Comparison of ENCODE assay signal across 1 cellular context in the genomic region with DNA sequence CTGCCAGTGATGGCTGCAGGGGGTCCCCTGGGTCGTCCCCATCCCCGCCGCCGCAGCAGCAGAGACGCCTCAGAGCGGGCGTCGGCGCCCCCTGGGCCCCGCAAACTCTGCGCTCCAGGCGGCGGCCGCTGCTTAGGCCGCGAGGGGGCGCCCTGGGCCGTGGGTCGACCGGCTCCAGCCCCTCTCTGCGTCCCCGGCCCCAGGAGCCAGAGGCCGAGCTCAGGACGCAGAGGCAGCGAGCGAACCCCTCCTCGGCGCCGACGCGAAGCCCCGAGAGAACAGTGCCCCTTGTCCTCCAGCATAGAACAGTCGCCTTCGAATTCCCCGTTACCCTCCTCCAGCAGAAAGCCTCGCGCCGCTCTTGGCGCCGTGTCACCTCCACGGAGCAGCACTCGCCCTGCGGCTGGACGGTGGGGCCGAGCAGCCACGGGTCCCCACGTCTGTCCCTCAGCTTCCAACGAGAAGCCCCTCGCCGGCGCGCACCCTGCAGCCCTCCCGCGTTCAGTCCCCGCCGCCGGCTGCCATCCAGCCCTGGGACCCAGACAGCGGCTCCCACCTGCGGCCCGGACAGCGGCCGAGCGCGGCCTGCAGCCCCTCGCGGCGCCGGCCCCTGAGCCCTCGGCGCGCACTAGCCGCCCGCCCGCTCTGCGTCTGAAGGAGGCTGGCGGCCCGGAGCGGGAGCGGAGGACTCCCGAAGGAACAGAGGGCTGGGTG.
TF ChIP-seq lines count a peak whose summit lies in the region.

No MANE protein-coding gene starts in this region.

TF ChIP-seq in K562, 482 proteins besides CTCF, POLR2A, EP300 and RAD21 (continued from another document):
- TF ChIP-seq, protein P1, sequence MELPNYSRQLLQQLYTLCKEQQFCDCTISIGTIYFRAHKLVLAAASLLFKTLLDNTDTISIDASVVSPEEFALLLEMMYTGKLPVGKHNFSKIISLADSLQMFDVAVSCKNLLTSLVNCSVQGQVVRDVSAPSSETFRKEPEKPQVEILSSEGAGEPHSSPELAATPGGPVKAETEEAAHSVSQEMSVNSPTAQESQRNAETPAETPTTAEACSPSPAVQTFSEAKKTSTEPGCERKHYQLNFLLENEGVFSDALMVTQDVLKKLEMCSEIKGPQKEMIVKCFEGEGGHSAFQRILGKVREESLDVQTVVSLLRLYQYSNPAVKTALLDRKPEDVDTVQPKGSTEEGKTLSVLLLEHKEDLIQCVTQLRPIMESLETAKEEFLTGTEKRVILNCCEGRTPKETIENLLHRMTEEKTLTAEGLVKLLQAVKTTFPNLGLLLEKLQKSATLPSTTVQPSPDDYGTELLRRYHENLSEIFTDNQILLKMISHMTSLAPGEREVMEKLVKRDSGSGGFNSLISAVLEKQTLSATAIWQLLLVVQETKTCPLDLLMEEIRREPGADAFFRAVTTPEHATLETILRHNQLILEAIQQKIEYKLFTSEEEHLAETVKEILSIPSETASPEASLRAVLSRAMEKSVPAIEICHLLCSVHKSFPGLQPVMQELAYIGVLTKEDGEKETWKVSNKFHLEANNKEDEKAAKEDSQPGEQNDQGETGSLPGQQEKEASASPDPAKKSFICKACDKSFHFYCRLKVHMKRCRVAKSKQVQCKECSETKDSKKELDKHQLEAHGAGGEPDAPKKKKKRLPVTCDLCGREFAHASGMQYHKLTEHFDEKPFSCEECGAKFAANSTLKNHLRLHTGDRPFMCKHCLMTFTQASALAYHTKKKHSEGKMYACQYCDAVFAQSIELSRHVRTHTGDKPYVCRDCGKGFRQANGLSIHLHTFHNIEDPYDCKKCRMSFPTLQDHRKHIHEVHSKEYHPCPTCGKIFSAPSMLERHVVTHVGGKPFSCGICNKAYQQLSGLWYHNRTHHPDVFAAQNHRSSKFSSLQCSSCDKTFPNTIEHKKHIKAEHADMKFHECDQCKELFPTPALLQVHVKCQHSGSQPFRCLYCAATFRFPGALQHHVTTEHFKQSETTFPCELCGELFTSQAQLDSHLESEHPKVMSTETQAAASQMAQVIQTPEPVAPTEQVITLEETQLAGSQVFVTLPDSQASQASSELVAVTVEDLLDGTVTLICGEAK (IDR thresholded peaks at IDR 0.05) = peak; percentile 29; the same call in 1 of the 2 replicates
- TF ChIP-seq, protein P1 (CRISPR knock-in tag; IDR thresholded peaks at IDR 0.05) = no peak
- no peak for TF ChIP-seq SRSF3 (IDR thresholded peaks at IDR 0.05; ENCODE audit: insufficient read depth, low read length)
- peak; percentile 72 for TF ChIP-seq NCOA6 (IDR thresholded peaks at IDR 0.05)
- TF ChIP-seq SAFB (IDR thresholded peaks at IDR 0.05; ENCODE audit: borderline replicate concordance, low read depth, low read length) = peak; percentile 70
- TF ChIP-seq, protein P2, sequence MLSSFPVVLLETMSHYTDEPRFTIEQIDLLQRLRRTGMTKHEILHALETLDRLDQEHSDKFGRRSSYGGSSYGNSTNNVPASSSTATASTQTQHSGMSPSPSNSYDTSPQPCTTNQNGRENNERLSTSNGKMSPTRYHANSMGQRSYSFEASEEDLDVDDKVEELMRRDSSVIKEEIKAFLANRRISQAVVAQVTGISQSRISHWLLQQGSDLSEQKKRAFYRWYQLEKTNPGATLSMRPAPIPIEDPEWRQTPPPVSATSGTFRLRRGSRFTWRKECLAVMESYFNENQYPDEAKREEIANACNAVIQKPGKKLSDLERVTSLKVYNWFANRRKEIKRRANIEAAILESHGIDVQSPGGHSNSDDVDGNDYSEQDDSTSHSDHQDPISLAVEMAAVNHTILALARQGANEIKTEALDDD (IDR thresholded peaks at IDR 0.05) = no peak
- peak; percentile 49 for TF ChIP-seq SMC3 (conservative IDR thresholded peaks at IDR 0.05; ENCODE audit: insufficient read depth, low read depth, low read length)
- TF ChIP-seq CXXC5 (CRISPR knock-in tag; IDR thresholded peaks at IDR 0.05) = peak; percentile 60
- TF ChIP-seq, protein P3, sequence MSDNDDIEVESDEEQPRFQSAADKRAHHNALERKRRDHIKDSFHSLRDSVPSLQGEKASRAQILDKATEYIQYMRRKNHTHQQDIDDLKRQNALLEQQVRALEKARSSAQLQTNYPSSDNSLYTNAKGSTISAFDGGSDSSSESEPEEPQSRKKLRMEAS (CRISPR knock-in tag; IDR thresholded peaks at IDR 0.05) = peak; percentile 52; the same call in 1 of the 2 replicates
- 0 out of 2 replicates have a peak, but pooled peaks have one; percentile 31 for TF ChIP-seq ATF7 (IDR thresholded peaks at IDR 0.05)
- TF ChIP-seq RBBP5 (IDR thresholded peaks at IDR 0.05; ENCODE audit: borderline replicate concordance, insufficient read depth, low read length, poor library complexity, severe bottlenecking) = peak; percentile 60
- TF ChIP-seq JUND (IDR thresholded peaks at IDR 0.05; ENCODE audit: borderline replicate concordance, low read depth, low read length) = no peak
- TF ChIP-seq JUND (tag; IDR thresholded peaks at IDR 0.05; ENCODE audit: borderline replicate concordance, low read depth, low read length) = no peak
- 0 out of 2 replicates have a peak, but pooled peaks have one; percentile 29 for TF ChIP-seq ZNF263 (CRISPR knock-in tag; IDR thresholded peaks at IDR 0.05; ENCODE audit: borderline replicate concordance)
- TF ChIP-seq RBM15 (IDR thresholded peaks at IDR 0.05; ENCODE audit: insufficient read depth, low read length) = no peak
- peak in 1 of 3 experiments; percentile 64 for TF ChIP-seq YY1 (IDR thresholded peaks at IDR 0.05; ENCODE audit: borderline replicate concordance in 1 of 3, control insufficient read depth in 1 of 3, extremely low read depth in 1 of 3, insufficient read depth in 3 of 3, insufficient read length in 1 of 3, insufficient replicate concordance in 2 of 3, low read depth in 1 of 3, low read length in 2 of 3)
- TF ChIP-seq FOXP1 (CRISPR knock-in tag; IDR thresholded peaks at IDR 0.05) = 0 out of 2 replicates have a peak, but pooled peaks have one; percentile 38
- TF ChIP-seq NONO (IDR thresholded peaks at IDR 0.05; ENCODE audit: low read depth in 2 of 2, low read length in 1 of 2) = 0 out of 4 replicates have a peak, but pooled peaks of 1 of the 2 experiments have one; percentile 29
- TF ChIP-seq RBFOX2 (IDR thresholded peaks at IDR 0.05; ENCODE audit: low read depth, low read length) = peak; percentile 60
- TF ChIP-seq FOXM1 (IDR thresholded peaks at IDR 0.05; ENCODE audit: low read depth) = no peak
- TF ChIP-seq FOXM1 (CRISPR knock-in tag; IDR thresholded peaks at IDR 0.05; ENCODE audit: low read depth) = 0 out of 2 replicates have a peak, but pooled peaks have one; percentile 50
- peak; percentile 44; the same call in 1 of the 2 replicates for TF ChIP-seq PHF8 (IDR thresholded peaks at IDR 0.05; ENCODE audit: borderline replicate concordance, low read length)
- TF ChIP-seq BRD4 (IDR thresholded peaks at IDR 0.05) = no peak
- TF ChIP-seq, protein P4, sequence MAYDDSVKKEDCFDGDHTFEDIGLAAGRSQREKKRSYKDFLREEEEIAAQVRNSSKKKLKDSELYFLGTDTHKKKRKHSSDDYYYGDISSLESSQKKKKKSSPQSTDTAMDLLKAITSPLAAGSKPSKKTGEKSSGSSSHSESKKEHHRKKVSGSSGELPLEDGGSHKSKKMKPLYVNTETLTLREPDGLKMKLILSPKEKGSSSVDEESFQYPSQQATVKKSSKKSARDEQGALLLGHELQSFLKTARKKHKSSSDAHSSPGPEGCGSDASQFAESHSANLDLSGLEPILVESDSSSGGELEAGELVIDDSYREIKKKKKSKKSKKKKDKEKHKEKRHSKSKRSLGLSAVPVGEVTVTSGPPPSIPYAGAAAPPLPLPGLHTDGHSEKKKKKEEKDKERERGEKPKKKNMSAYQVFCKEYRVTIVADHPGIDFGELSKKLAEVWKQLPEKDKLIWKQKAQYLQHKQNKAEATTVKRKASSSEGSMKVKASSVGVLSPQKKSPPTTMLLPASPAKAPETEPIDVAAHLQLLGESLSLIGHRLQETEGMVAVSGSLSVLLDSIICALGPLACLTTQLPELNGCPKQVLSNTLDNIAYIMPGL (CRISPR knock-in tag; IDR thresholded peaks at IDR 0.05) = peak; percentile 83
- TF ChIP-seq, protein P5, sequence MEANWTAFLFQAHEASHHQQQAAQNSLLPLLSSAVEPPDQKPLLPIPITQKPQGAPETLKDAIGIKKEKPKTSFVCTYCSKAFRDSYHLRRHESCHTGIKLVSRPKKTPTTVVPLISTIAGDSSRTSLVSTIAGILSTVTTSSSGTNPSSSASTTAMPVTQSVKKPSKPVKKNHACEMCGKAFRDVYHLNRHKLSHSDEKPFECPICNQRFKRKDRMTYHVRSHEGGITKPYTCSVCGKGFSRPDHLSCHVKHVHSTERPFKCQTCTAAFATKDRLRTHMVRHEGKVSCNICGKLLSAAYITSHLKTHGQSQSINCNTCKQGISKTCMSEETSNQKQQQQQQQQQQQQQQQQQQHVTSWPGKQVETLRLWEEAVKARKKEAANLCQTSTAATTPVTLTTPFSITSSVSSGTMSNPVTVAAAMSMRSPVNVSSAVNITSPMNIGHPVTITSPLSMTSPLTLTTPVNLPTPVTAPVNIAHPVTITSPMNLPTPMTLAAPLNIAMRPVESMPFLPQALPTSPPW (CRISPR knock-in tag; IDR thresholded peaks at IDR 0.05) = peak; percentile 22; the same call in 1 of the 2 replicates
- TF ChIP-seq TCF7L2 (IDR thresholded peaks at IDR 0.05; ENCODE audit: low read depth, low read length) = no peak
- TF ChIP-seq SMAD4 (CRISPR knock-in tag; conservative IDR thresholded peaks at IDR 0.05) = peak; percentile 36; the same call in 1 of the 2 replicates
